27 cellular contexts compared by ENCODE assay signal in genomic region chr1:50651476-50652263, GRCh38.
DNase-seq lines count a peak whose midpoint lies in the region; ATAC-seq, FAIRE-seq and TF ChIP-seq lines count a peak whose summit lies in the region.
"Had no signal": no experiment of that assay in that cellular context is flagged by ENCODE, and none has a peak within 500 bp of the region (broad histone marks: within the 10 kb centered on the region; RNA-seq: fewer than 3 reads in every experiment).

No MANE protein-coding gene starts in this region.

- TF ChIP-seq POLR2A in GM12892 (IDR thresholded peaks at IDR 0.05; ENCODE audit: low read depth, low read length) = no peak

- H3K4me2 ChIP-seq in osteoblast (ENCODE audit: insufficient read depth, low read length) = no peak overlapping the region

- H4K20me1 ChIP-seq in osteoblast (ENCODE audit: insufficient read depth, low read length) = peaks cover 2% of the 10 kb centered on the region

- FAIRE-seq in GM12892 (lab: Jason Lieb, UNC) = peak; percentile 17
- FAIRE-seq: islet of Langerhans had no signal

- no peak overlapping the region for H3K4me3 Mint-ChIP-seq in activated T-cell treated with anti-CD3 and anti-CD28 coated beads, Interleukin-2, amount 50 U/mL, for 72 hours
- H3K4me3 Mint-ChIP-seq: activated B cell treated with CpG ODN at 0.5 μM for 24 hours; activated naive CD8-positive, alpha-beta T cell; CD4-positive, alpha-beta memory T cell; HFFc6 had no signal

- peaks cover 0 to 2% of the 10 kb centered on the region in 2 donors for H3K36me3 Mint-ChIP-seq in activated T-cell treated with anti-CD3 and anti-CD28 coated beads, Interleukin-2, amount 50 U/mL, for 72 hours (ENCODE audit: insufficient read depth in 2 of 2)

- H3K27ac Mint-ChIP-seq in activated T-cell treated with anti-CD3 and anti-CD28 coated beads, Interleukin-2, amount 50 U/mL, for 72 hours = no peak overlapping the region
- H3K27ac Mint-ChIP-seq: activated B cell treated with CpG ODN at 0.5 μM for 24 hours; activated naive CD8-positive, alpha-beta T cell; activated T-helper 2 cell treated with anti-CD3 and anti-CD28 coated beads, Interferon-gamma antibody, Interleukin-2, Interleukin-4, amounts not matched to agents 10 μg/mL and 5 μg/mL and 100 μg/mL, durations not matched to agents 14 hours and 24 hours and 36 hours; CD4-positive, alpha-beta memory T cell; HFFc6 had no signal

- H3K4me1 ChIP-seq in osteoblast (ENCODE audit: insufficient read depth, low read length) = no peaks in the 10 kb centered on the region
- H3K4me1 ChIP-seq: lower lobe of right lung, tibial artery had no signal

- H3K9me3 Mint-ChIP-seq in activated T-cell treated with anti-CD3 and anti-CD28 coated beads, Interleukin-2, amount 50 U/mL, for 72 hours = no peaks in the 10 kb centered on the region
- H3K9me3 Mint-ChIP-seq: activated B cell treated with CpG ODN at 0.5 μM for 24 hours; activated T-helper 2 cell treated with anti-CD3 and anti-CD28 coated beads, Interferon-gamma antibody, Interleukin-2, Interleukin-4, amounts not matched to agents 10 μg/mL and 5 μg/mL and 100 μg/mL, durations not matched to agents 14 hours and 24 hours and 36 hours; CD4-positive, alpha-beta memory T cell; HFFc6 had no signal

- no peaks in the 10 kb centered on the region for H3K9me3 ChIP-seq in osteoblast (ENCODE audit: low read depth, low read length)
- H3K9me3 ChIP-seq: gastroesophageal sphincter, lower lobe of right lung, tibial artery had no signal

- H3K36me3 ChIP-seq in osteoblast (ENCODE audit: insufficient read depth, low read length) = no peaks in the 10 kb centered on the region
- H3K36me3 ChIP-seq: lower lobe of right lung had no signal

- no peaks in the 10 kb centered on the region for H3K79me2 ChIP-seq in osteoblast (ENCODE audit: insufficient read depth, low read length)

- no peaks in the 10 kb centered on the region for H3K27me3 ChIP-seq in osteoblast (ENCODE audit: insufficient read depth, low read length)
- H3K27me3 ChIP-seq: gastroesophageal sphincter, tibial artery had no signal

- ATAC-seq in HG02798 (IDR thresholded peaks at IDR 0.05; ENCODE audit: poor library complexity, unreplicated experiment) = no peak
- no peak for ATAC-seq in activated T-cell treated with anti-CD3 and anti-CD28 coated beads, Interleukin-2, amount 50 U/mL, for 72 hours (replicated peaks in 1 of 2)
- ATAC-seq: esophagus mucosa, gastroesophageal sphincter, lower lobe of right lung had no signal

- DNase-seq in GM12892 (ENCODE audit: insufficient read length) (no peak), NCI-H1105 (lab: John Stamatoyannopoulos, UW) (peak; percentile 36), osteoblast (ENCODE audit: insufficient read length, low spot score, missing footprints) (peak; percentile 22), Ammon's horn (ENCODE audit: low spot score) (no peak)
- no peak for DNase-seq in activated T-cell treated with anti-CD3 and anti-CD28 coated beads, Interleukin-2, amount 50 U/mL, for 72 hours
- DNase-seq: activated B cell treated with CpG ODN at 0.5 μM for 24 hours; activated CD4-positive, alpha-beta T cell treated with anti-CD3 and anti-CD28 coated beads, Interleukin-2, amount 50 U/mL, for 4 hours; activated CD8-positive, alpha-beta memory T cell treated with anti-CD3 and anti-CD28 coated beads, Interleukin-2, amount 50 U/mL, for 4 hours; CD4-positive, alpha-beta memory T cell; DMS153; effector memory CD4-positive, alpha-beta T cell; HFFc6; Karpas-422; lower lobe of right lung; NCI-H1092 treated with DMSO at 0.1 percent for 48 hours; NCI-H524 treated with DMSO at 0.1 percent for 48 hours; stimulated activated CD4-positive, alpha-beta T cell treated with anti-CD3 and anti-CD28 coated beads, Interleukin-2, amount 100 ng/mL, for 48 hours; stimulated activated naive CD4-positive, alpha-beta T cell treated with Interleukin-2 at 50 U/mL for 16 hours; T-helper 9 cell; tibial artery had no signal

- no peak overlapping the region for H3K4me3 ChIP-seq in osteoblast (ENCODE audit: insufficient read depth, low read length)
- H3K4me3 ChIP-seq: gastroesophageal sphincter, lower lobe of right lung, tibial artery had no signal

- H3K4me1 Mint-ChIP-seq in activated T-cell treated with anti-CD3 and anti-CD28 coated beads, Interleukin-2, amount 50 U/mL, for 72 hours (ENCODE audit: low read depth) = no peaks in the 10 kb centered on the region
- H3K4me1 Mint-ChIP-seq: activated B cell treated with CpG ODN at 0.5 μM for 24 hours had no signal

- TF ChIP-seq CTCF in osteoblast (IDR thresholded peaks at IDR 0.05; ENCODE audit: extremely low read depth, low read depth, low read length) = no peak

- H3K27ac ChIP-seq in angular gyrus (ENCODE audit: low read depth, low read length) (peak overlapping the region; percentile 50), osteoblast (ENCODE audit: low read depth, low read length) (no peak overlapping the region)
- H3K27ac ChIP-seq: gastroesophageal sphincter, lower lobe of right lung, tibial artery had no signal

- no peak overlapping the region for H2AFZ ChIP-seq in osteoblast (ENCODE audit: low read length)

- no peaks in the 10 kb centered on the region for H3K27me3 Mint-ChIP-seq in activated T-cell treated with anti-CD3 and anti-CD28 coated beads, Interleukin-2, amount 50 U/mL, for 72 hours (ENCODE audit: low read depth)
- H3K27me3 Mint-ChIP-seq: activated B cell treated with CpG ODN at 0.5 μM for 24 hours; activated naive CD8-positive, alpha-beta T cell; CD4-positive, alpha-beta memory T cell had no signal

Comparison
In these comparisons a context has a peak if more than half of its experiments do, and no peak if none do; other contexts are left out.
1. DNase-seq: peak in NCI-H1105 (single experiment) and osteoblast (single experiment); none in GM12892 (single experiment), Ammon's horn (single experiment) and activated T-cell treated with anti-CD3 and anti-CD28 coated beads, Interleukin-2, amount 50 U/mL, for 72 hours (0 of 2).